In genomic region chr2:59726226-59726800, GRCh38 we compare ENCODE assay signal across 19 cellular contexts.
DNase-seq lines count a peak whose midpoint lies in the region; ATAC-seq and TF ChIP-seq lines count a peak whose summit lies in the region.
"Had no signal": no experiment of that assay in that cellular context is flagged by ENCODE, and none has a peak within 500 bp of the region (broad histone marks: within the 10 kb centered on the region; RNA-seq: fewer than 3 reads in every experiment).

No MANE protein-coding gene starts in this region.

- TF ChIP-seq CTCF in HL-60 (IDR thresholded peaks at IDR 0.05; ENCODE audit: insufficient read depth, low read length), result no peak

- H3K9me3 Mint-ChIP-seq in stimulated activated naive B cell treated with anti-CD40 and anti-IgM and Interleukin-4, amounts not matched to agents 10 μg/mL and 1 μg/mL and 100 μg/mL, for 72 hours, result no peaks in the 10 kb centered on the region
- H3K9me3 Mint-ChIP-seq: activated naive CD4-positive, alpha-beta T cell treated with anti-CD3 and anti-CD28 coated beads for 36 hours; nephron progenitor cell had no signal

- no peaks in the 10 kb centered on the region for H3K27me3 ChIP-seq in HL-60 (ENCODE audit: insufficient read depth, poor library complexity, severe bottlenecking)
- H3K27me3 ChIP-seq: body of pancreas had no signal

- H3K4me3 Mint-ChIP-seq in stimulated activated naive B cell treated with anti-CD40 and anti-IgM and Interleukin-4, amounts not matched to agents 10 μg/mL and 1 μg/mL and 100 μg/mL, for 72 hours, result peak overlapping the region; percentile 41 to 48
- H3K4me3 Mint-ChIP-seq: activated naive CD4-positive, alpha-beta T cell treated with anti-CD3 and anti-CD28 coated beads for 36 hours; immature natural killer cell; nephron progenitor cell had no signal

- no peaks in the 10 kb centered on the region for H3K36me3 Mint-ChIP-seq in stimulated activated naive B cell treated with anti-CD40 and anti-IgM and Interleukin-4, amounts not matched to agents 10 μg/mL and 1 μg/mL and 100 μg/mL, for 72 hours
- H3K36me3 Mint-ChIP-seq: immature natural killer cell had no signal

- DNase-seq in HL-60 (ENCODE audit: low read depth in 1 of 2, low spot score in 1 of 2) (peak in 1 of 2 experiments; percentile 54), SIG-M5 treated with dmso at 0.1 percent for 504 hours (lab: John Stamatoyannopoulos, UW; ENCODE audit: unreplicated experiment) (peak; percentile 72)
- no peak for DNase-seq in stimulated activated naive B cell treated with anti-CD40 and anti-IgM and Interleukin-4, amounts not matched to agents 10 μg/mL and 1 μg/mL and 100 μg/mL, for 72 hours
- DNase-seq in activated CD4-positive, alpha-beta T cell treated with anti-CD3 and anti-CD28 coated beads, Interleukin-2, amount 50 U/mL, for 1 hour, result no peak
- DNase-seq in effector CD4-positive, alpha-beta T cell, result no peak
- DNase-seq: activated CD8-positive, alpha-beta memory T cell treated with anti-CD3 and anti-CD28 coated beads, Interleukin-2, amount 50 U/mL, for 48 hours; activated naive CD4-positive, alpha-beta T cell treated with anti-CD3 and anti-CD28 coated beads for 36 hours; body of pancreas; cortex of kidney; DMS153; glutamatergic neuron; immature natural killer cell; mesendoderm; NCI-H2029; NCI-H524 treated with DMSO at 0.1 percent for 48 hours; nephron progenitor cell had no signal

- H3K27ac Mint-ChIP-seq in stimulated activated naive B cell treated with anti-CD40 and anti-IgM and Interleukin-4, amounts not matched to agents 10 μg/mL and 1 μg/mL and 100 μg/mL, for 72 hours, result no peak overlapping the region
- H3K27ac Mint-ChIP-seq: activated naive CD4-positive, alpha-beta T cell treated with anti-CD3 and anti-CD28 coated beads for 36 hours; immature natural killer cell; nephron progenitor cell had no signal

- H3K27ac ChIP-seq in HL-60 (replicated peaks), result peak overlapping the region; percentile 47
- H3K27ac ChIP-seq: body of pancreas, RWPE1 had no signal

- peaks cover 11 to 26% of the 10 kb centered on the region in 2 donors for H3K4me1 Mint-ChIP-seq in stimulated activated naive B cell treated with anti-CD40 and anti-IgM and Interleukin-4, amounts not matched to agents 10 μg/mL and 1 μg/mL and 100 μg/mL, for 72 hours
- H3K4me1 Mint-ChIP-seq: immature natural killer cell, nephron progenitor cell had no signal

- no peak overlapping the region for H3K4me3 ChIP-seq in HL-60 (replicated peaks; ENCODE audit: insufficient read depth, low read length)
- H3K4me3 ChIP-seq: body of pancreas had no signal

- ATAC-seq in GM18909 (IDR thresholded peaks at IDR 0.05; ENCODE audit: poor library complexity, unreplicated experiment), result peak; percentile 40
- ATAC-seq in stimulated activated naive B cell treated with anti-CD40 and anti-IgM and Interleukin-4, amounts not matched to agents 10 μg/mL and 1 μg/mL and 100 μg/mL, for 72 hours (replicated peaks), result peak; percentile 97 to 98
- ATAC-seq in GM19328 (IDR thresholded peaks at IDR 0.05; ENCODE audit: unreplicated experiment), result no peak
- ATAC-seq: body of pancreas had no signal

- no peaks in the 10 kb centered on the region for H3K27me3 Mint-ChIP-seq in stimulated activated naive B cell treated with anti-CD40 and anti-IgM and Interleukin-4, amounts not matched to agents 10 μg/mL and 1 μg/mL and 100 μg/mL, for 72 hours
